Comparison of ENCODE assay signal across 14 cellular contexts in the genomic region with DNA sequence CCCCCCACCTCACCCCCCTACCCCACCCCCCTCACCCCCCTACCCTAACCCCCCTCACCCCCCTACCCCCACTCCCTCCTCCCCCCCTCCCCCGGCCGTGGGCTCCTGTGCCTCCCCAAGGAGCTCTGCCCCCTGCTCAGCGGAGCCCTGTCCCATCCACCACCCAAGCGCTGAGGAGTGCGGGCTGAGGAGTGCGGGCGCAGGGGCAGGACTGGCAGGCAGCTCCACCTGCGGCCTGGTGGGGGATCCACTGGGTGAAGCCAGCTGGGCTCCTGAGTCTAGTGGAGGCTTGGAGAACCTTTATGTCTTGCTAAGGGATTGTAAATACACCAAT. TPM values are rescaled to one million over a fixed set of nuclear protein-coding genes. Genes with fewer than 3 reads are reported as not detected.
"Had no signal": no experiment of that assay in that cellular context is flagged by ENCODE, and none has a peak within 500 bp of the region (broad histone marks: within the 10 kb centered on the region; RNA-seq: fewer than 3 reads in every experiment).

No MANE protein-coding gene starts in this region.

- H3K9me3 ChIP-seq: adrenal gland had no signal

- H3K27ac Mint-ChIP-seq: activated naive CD4-positive, alpha-beta T cell treated with anti-CD3 and anti-CD28 coated beads, Interleukin-2, amount 10 ng/mL, durations not matched to agents 7 days and 5 days; activated T-helper 17 cell treated with anti-CD3 and anti-CD28 coated beads, Interleukin-2, amount 50 U/mL, for 72 hours; nephron progenitor cell had no signal

- H3K9me3 Mint-ChIP-seq: activated naive CD4-positive, alpha-beta T cell treated with anti-CD3 and anti-CD28 coated beads, Interleukin-2, amount 10 ng/mL, durations not matched to agents 7 days and 5 days; activated T-helper 17 cell treated with anti-CD3 and anti-CD28 coated beads, Interleukin-2, amount 50 U/mL, for 72 hours had no signal

- H3K4me3 Mint-ChIP-seq: activated naive CD4-positive, alpha-beta T cell treated with anti-CD3 and anti-CD28 coated beads, Interleukin-2, amount 10 ng/mL, durations not matched to agents 7 days and 5 days; activated T-helper 17 cell treated with anti-CD3 and anti-CD28 coated beads, Interleukin-2, amount 50 U/mL, for 72 hours; nephron progenitor cell had no signal

- H3K36me3 Mint-ChIP-seq: activated naive CD4-positive, alpha-beta T cell treated with anti-CD3 and anti-CD28 coated beads, Interleukin-2, amount 10 ng/mL, durations not matched to agents 7 days and 5 days had no signal

- ATAC-seq: activated T-helper 17 cell treated with anti-CD3 and anti-CD28 coated beads, Interleukin-2, amount 50 U/mL, for 72 hours; esophagus mucosa had no signal

- DNase-seq: activated CD4-positive, CD25-positive, alpha-beta regulatory T cell treated with anti-CD3 and anti-CD28 coated beads, Interleukin-2, amount 50 U/mL, for 72 hours; activated naive CD4-positive, alpha-beta T cell treated with anti-CD3 and anti-CD28 coated beads, Interleukin-2, amount 10 ng/mL, durations not matched to agents 7 days and 5 days; adrenal gland; dorsolateral prefrontal cortex; nephron progenitor cell; stimulated activated CD4-positive, alpha-beta T cell treated with anti-CD3 and anti-CD28 coated beads, Interleukin-1b, Interleukin-23, amount 100 ng/mL, for 48 hours; T-helper 1 cell; T1000 had no signal

- H3K36me3 ChIP-seq: adrenal gland, cardiac muscle cell had no signal

- H3K27ac ChIP-seq: adrenal gland, cardiac muscle cell had no signal

- H3K4me3 ChIP-seq: adrenal gland, cardiac muscle cell, dorsolateral prefrontal cortex had no signal

RNA-seq across cellular contexts. Expression of gene JPH4, which starts 2.3 kb away (rescaled TPM):
- total RNA-seq: activated T-helper 17 cell treated with anti-CD3 and anti-CD28 coated beads, Interleukin-2, amount 50 U/mL, for 72 hours; glomerular endothelial cell; osteoblast; pulmonary artery endothelial cell had no signal

RNA-seq across cellular contexts. Expression of gene DHRS2, which starts 55.2 kb away (rescaled TPM):
- total RNA-seq: cardiac muscle cell, esophagus mucosa, glomerular endothelial cell had no signal
